ENCODE assay signal across 1 cellular context in the genomic region with DNA sequence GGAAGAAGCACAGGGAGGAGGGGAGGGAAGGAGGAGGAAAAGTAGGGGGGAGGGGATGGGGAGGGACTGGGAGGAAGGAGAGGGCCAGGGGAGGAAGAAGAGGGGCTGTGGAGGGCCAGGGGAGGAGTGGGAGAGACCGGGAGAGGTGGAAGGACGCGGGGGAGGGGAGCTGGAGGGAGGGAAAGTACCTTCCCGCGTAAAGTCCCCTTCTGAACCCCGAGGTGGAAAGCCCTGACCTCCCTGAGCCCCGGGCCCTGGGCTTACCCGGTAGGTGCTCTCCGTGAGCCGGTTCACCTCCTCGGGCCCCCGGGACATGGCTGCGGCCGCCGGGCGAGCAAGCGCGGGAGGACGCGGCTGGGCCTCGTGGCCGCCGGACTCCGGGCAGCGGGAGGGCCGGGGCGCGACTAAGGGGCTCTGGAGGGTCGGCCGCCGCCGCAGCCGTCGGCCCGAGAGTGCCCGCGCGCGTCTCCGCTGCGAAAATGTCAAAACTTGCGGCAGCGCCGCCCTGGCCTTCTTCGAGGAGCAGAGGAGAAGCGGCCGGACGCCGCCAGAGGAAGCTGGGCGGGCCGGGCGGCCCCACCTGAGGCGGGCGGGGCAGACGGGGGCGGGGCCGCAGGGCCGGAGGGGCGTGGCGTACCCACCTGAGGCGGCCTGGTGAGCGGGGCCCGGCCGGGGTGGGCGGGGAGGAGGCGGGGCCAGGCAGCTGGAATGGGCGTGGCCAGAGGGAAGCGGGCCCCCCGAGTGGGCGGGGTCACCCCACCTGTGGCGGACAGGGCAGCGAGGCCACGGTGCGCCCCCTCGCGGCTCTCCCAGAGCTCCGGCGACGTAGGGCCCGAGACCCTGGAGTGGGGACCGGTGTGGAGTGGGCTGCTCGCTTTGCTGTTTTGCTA.
TF ChIP-seq lines count a peak whose summit lies in the region.

A gene with protein sequence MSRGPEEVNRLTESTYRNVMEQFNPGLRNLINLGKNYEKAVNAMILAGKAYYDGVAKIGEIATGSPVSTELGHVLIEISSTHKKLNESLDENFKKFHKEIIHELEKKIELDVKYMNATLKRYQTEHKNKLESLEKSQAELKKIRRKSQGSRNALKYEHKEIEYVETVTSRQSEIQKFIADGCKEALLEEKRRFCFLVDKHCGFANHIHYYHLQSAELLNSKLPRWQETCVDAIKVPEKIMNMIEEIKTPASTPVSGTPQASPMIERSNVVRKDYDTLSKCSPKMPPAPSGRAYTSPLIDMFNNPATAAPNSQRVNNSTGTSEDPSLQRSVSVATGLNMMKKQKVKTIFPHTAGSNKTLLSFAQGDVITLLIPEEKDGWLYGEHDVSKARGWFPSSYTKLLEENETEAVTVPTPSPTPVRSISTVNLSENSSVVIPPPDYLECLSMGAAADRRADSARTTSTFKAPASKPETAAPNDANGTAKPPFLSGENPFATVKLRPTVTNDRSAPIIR (minus strand): TSS at position 553 of the 890 bp plus-strand sequence. CDS start 238 bp downstream, at position 315.

TF ChIP-seq in HepG2, 621 proteins besides CTCF, POLR2A, EP300 and RAD21 (continued from another document and continues in another):
- TF ChIP-seq, protein P1, sequence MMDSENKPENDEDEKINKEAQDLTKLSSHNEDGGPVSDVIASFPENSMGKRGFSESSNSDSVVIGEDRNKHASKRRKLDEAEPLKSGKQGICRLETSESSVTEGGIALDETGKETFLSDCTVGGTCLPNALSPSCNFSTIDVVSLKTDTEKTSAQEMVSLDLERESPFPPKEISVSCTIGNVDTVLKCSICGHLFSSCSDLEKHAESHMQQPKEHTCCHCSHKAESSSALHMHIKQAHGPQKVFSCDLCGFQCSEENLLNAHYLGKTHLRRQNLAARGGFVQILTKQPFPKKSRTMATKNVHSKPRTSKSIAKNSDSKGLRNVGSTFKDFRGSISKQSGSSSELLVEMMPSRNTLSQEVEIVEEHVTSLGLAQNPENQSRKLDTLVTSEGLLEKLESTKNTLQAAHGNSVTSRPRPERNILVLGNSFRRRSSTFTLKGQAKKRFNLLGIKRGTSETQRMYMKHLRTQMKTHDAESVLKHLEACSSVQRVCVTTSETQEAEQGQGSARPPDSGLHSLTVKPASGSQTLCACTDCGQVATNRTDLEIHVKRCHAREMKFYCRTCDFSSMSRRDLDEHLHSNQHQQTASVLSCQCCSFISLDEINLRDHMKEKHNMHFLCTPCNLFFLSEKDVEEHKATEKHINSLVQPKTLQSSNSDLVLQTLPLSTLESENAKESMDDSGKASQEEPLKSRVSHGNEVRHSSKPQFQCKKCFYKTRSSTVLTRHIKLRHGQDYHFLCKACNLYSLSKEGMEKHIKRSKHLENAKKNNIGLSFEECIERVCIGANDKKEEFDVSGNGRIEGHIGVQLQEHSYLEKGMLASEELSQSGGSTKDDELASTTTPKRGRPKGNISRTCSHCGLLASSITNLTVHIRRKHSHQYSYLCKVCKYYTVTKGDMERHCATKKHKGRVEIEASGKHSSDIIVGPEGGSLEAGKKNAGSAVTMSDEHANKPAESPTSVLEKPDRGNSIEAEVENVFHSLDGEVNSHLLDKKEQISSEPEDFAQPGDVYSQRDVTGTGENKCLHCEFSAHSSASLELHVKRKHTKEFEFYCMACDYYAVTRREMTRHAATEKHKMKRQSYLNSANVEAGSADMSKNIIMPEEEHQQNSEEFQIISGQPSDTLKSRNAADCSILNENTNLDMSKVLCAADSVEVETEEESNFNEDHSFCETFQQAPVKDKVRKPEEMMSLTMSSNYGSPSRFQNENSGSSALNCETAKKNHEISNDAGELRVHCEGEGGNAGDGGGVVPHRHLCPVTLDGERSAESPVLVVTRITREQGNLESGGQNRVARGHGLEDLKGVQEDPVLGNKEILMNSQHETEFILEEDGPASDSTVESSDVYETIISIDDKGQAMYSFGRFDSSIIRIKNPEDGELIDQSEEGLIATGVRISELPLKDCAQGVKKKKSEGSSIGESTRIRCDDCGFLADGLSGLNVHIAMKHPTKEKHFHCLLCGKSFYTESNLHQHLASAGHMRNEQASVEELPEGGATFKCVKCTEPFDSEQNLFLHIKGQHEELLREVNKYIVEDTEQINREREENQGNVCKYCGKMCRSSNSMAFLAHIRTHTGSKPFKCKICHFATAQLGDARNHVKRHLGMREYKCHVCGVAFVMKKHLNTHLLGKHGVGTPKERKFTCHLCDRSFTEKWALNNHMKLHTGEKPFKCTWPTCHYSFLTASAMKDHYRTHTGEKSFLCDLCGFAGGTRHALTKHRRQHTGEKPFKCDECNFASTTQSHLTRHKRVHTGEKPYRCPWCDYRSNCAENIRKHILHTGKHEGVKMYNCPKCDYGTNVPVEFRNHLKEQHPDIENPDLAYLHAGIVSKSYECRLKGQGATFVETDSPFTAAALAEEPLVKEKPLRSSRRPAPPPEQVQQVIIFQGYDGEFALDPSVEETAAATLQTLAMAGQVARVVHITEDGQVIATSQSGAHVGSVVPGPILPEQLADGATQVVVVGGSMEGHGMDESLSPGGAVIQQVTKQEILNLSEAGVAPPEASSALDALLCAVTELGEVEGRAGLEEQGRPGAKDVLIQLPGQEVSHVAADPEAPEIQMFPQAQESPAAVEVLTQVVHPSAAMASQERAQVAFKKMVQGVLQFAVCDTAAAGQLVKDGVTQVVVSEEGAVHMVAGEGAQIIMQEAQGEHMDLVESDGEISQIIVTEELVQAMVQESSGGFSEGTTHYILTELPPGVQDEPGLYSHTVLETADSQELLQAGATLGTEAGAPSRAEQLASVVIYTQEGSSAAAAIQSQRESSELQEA (CRISPR knock-in tag; IDR thresholded peaks at IDR 0.05; ENCODE audit: not compliant biosample characterization) = no peak
- TF ChIP-seq, protein P2, sequence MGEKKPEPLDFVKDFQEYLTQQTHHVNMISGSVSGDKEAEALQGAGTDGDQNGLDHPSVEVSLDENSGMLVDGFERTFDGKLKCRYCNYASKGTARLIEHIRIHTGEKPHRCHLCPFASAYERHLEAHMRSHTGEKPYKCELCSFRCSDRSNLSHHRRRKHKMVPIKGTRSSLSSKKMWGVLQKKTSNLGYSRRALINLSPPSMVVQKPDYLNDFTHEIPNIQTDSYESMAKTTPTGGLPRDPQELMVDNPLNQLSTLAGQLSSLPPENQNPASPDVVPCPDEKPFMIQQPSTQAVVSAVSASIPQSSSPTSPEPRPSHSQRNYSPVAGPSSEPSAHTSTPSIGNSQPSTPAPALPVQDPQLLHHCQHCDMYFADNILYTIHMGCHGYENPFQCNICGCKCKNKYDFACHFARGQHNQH (CRISPR knock-in tag; IDR thresholded peaks at IDR 0.05) = no peak
- peak; percentile 35; the same call in 1 of the 2 replicates for TF ChIP-seq ZNF788 (CRISPR knock-in tag; IDR thresholded peaks at IDR 0.05; ENCODE audit: borderline replicate concordance)
- TF ChIP-seq, protein P3, sequence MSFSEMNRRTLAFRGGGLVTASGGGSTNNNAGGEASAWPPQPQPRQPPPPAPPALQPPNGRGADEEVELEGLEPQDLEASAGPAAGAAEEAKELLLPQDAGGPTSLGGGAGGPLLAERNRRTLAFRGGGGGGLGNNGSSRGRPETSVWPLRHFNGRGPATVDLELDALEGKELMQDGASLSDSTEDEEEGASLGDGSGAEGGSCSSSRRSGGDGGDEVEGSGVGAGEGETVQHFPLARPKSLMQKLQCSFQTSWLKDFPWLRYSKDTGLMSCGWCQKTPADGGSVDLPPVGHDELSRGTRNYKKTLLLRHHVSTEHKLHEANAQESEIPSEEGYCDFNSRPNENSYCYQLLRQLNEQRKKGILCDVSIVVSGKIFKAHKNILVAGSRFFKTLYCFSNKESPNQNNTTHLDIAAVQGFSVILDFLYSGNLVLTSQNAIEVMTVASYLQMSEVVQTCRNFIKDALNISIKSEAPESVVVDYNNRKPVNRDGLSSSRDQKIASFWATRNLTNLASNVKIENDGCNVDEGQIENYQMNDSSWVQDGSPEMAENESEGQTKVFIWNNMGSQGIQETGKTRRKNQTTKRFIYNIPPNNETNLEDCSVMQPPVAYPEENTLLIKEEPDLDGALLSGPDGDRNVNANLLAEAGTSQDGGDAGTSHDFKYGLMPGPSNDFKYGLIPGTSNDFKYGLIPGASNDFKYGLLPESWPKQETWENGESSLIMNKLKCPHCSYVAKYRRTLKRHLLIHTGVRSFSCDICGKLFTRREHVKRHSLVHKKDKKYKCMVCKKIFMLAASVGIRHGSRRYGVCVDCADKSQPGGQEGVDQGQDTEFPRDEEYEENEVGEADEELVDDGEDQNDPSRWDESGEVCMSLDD (CRISPR knock-in tag; IDR thresholded peaks at IDR 0.05; ENCODE audit: borderline replicate concordance) = no peak
- TF ChIP-seq, protein P4, sequence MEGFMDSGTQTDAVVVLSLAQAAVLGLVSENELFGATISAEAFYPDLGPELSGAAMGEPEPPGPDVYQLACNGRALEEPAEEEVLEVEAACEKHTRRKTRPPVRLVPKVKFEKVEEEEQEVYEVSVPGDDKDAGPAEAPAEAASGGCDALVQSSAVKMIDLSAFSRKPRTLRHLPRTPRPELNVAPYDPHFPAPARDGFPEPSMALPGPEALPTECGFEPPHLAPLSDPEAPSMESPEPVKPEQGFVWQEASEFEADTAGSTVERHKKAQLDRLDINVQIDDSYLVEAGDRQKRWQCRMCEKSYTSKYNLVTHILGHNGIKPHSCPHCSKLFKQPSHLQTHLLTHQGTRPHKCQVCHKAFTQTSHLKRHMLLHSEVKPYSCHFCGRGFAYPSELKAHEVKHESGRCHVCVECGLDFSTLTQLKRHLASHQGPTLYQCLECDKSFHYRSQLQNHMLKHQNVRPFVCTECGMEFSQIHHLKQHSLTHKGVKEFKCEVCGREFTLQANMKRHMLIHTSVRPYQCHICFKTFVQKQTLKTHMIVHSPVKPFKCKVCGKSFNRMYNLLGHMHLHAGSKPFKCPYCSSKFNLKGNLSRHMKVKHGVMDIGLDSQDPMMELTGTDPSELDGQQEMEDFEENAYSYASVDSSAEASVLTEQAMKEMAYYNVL (CRISPR knock-in tag; IDR thresholded peaks at IDR 0.05; ENCODE audit: borderline replicate concordance) = no peak
- TF ChIP-seq JARID2 (CRISPR knock-in tag; IDR thresholded peaks at IDR 0.05; ENCODE audit: insufficient replicate concordance) = no peak
- TF ChIP-seq ETV6 (CRISPR knock-in tag; conservative IDR thresholded peaks at IDR 0.05) = no peak
- TF ChIP-seq ZNF816 (CRISPR knock-in tag; IDR thresholded peaks at IDR 0.05; ENCODE audit: borderline replicate concordance) = no peak
- no peak for TF ChIP-seq ZNF143 (CRISPR knock-in tag; IDR thresholded peaks at IDR 0.05)
- TF ChIP-seq, protein P5, sequence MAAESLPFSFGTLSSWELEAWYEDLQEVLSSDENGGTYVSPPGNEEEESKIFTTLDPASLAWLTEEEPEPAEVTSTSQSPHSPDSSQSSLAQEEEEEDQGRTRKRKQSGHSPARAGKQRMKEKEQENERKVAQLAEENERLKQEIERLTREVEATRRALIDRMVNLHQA (CRISPR knock-in tag; IDR thresholded peaks at IDR 0.05) = no peak
- TF ChIP-seq SAFB2 (CRISPR knock-in tag; IDR thresholded peaks at IDR 0.05; ENCODE audit: borderline replicate concordance, low read depth) = 0 out of 2 replicates have a peak, but pooled peaks have one; percentile 33
- TF ChIP-seq ZC3H13 (CRISPR knock-in tag; IDR thresholded peaks at IDR 0.05) = no peak
- TF ChIP-seq NRL (CRISPR knock-in tag; IDR thresholded peaks at IDR 0.05; ENCODE audit: borderline replicate concordance) = no peak
- 0 out of 2 replicates have a peak, but pooled peaks have one; percentile 24 for TF ChIP-seq ARNTL (CRISPR knock-in tag; IDR thresholded peaks at IDR 0.05)
- TF ChIP-seq EZH2 (conservative IDR thresholded peaks at IDR 0.05; ENCODE audit: low read depth, low read length) = no peak
- peak; percentile 10; the same call in 1 of the 2 replicates for TF ChIP-seq ZNF430 (CRISPR knock-in tag; IDR thresholded peaks at IDR 0.05)
- no peak for TF ChIP-seq NR2F1 (CRISPR knock-in tag; IDR thresholded peaks at IDR 0.05)
- TF ChIP-seq, protein P6, sequence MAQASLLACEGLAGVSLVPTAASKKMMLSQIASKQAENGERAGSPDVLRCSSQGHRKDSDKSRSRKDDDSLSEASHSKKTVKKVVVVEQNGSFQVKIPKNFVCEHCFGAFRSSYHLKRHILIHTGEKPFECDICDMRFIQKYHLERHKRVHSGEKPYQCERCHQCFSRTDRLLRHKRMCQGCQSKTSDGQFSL (CRISPR knock-in tag; IDR thresholded peaks at IDR 0.05) = no peak
- TF ChIP-seq KLF15 (CRISPR knock-in tag; IDR thresholded peaks at IDR 0.05; ENCODE audit: borderline replicate concordance) = no peak
- TF ChIP-seq NR1H2 (CRISPR knock-in tag; IDR thresholded peaks at IDR 0.05; ENCODE audit: borderline replicate concordance, low read depth) = no peak
- no peak for TF ChIP-seq ZNF75D (CRISPR knock-in tag; IDR thresholded peaks at IDR 0.05; ENCODE audit: borderline replicate concordance)
- TF ChIP-seq ETV5 (CRISPR knock-in tag; IDR thresholded peaks at IDR 0.05; ENCODE audit: borderline replicate concordance) = no peak; the same call in 1 of the 2 replicates
- TF ChIP-seq GTF3A (CRISPR knock-in tag; conservative IDR thresholded peaks at IDR 0.05) = no peak
- TF ChIP-seq, protein P7, sequence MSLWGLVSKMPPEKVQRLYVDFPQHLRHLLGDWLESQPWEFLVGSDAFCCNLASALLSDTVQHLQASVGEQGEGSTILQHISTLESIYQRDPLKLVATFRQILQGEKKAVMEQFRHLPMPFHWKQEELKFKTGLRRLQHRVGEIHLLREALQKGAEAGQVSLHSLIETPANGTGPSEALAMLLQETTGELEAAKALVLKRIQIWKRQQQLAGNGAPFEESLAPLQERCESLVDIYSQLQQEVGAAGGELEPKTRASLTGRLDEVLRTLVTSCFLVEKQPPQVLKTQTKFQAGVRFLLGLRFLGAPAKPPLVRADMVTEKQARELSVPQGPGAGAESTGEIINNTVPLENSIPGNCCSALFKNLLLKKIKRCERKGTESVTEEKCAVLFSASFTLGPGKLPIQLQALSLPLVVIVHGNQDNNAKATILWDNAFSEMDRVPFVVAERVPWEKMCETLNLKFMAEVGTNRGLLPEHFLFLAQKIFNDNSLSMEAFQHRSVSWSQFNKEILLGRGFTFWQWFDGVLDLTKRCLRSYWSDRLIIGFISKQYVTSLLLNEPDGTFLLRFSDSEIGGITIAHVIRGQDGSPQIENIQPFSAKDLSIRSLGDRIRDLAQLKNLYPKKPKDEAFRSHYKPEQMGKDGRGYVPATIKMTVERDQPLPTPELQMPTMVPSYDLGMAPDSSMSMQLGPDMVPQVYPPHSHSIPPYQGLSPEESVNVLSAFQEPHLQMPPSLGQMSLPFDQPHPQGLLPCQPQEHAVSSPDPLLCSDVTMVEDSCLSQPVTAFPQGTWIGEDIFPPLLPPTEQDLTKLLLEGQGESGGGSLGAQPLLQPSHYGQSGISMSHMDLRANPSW (CRISPR knock-in tag; IDR thresholded peaks at IDR 0.05; ENCODE audit: borderline replicate concordance) = no peak
